In genomic region chr20:31803552-31804291, GRCh38 we compare ENCODE assay signal across 1 cellular context.
TF ChIP-seq lines count a peak whose summit lies in the region.

No MANE protein-coding gene starts in this region.

TF ChIP-seq in PFSK-1, 5 proteins besides CTCF, POLR2A, EP300 and RAD21:
- no peak for TF ChIP-seq REST (IDR thresholded peaks at IDR 0.05; ENCODE audit: insufficient read depth in 1 of 2, low read depth in 2 of 2, low read length in 2 of 2)
- peak; percentile 15; the same call in 1 of the 2 replicates for TF ChIP-seq POLR2AphosphoS5 (IDR thresholded peaks at IDR 0.05; ENCODE audit: low read depth, low read length)
